In genomic region chr14:21268612-21269251, GRCh38 we compare ENCODE assay signal across 1 cellular context.
TF ChIP-seq lines count a peak whose summit lies in the region.

No MANE protein-coding gene starts in this region.

TF ChIP-seq in HepG2, 621 proteins besides CTCF, POLR2A, EP300 and RAD21 (continued from another document and continues in another):
- TF ChIP-seq, protein P1, sequence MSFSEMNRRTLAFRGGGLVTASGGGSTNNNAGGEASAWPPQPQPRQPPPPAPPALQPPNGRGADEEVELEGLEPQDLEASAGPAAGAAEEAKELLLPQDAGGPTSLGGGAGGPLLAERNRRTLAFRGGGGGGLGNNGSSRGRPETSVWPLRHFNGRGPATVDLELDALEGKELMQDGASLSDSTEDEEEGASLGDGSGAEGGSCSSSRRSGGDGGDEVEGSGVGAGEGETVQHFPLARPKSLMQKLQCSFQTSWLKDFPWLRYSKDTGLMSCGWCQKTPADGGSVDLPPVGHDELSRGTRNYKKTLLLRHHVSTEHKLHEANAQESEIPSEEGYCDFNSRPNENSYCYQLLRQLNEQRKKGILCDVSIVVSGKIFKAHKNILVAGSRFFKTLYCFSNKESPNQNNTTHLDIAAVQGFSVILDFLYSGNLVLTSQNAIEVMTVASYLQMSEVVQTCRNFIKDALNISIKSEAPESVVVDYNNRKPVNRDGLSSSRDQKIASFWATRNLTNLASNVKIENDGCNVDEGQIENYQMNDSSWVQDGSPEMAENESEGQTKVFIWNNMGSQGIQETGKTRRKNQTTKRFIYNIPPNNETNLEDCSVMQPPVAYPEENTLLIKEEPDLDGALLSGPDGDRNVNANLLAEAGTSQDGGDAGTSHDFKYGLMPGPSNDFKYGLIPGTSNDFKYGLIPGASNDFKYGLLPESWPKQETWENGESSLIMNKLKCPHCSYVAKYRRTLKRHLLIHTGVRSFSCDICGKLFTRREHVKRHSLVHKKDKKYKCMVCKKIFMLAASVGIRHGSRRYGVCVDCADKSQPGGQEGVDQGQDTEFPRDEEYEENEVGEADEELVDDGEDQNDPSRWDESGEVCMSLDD (CRISPR knock-in tag; IDR thresholded peaks at IDR 0.05; ENCODE audit: borderline replicate concordance) = no peak
- TF ChIP-seq CHD4 (IDR thresholded peaks at IDR 0.05; ENCODE audit: borderline replicate concordance, low read length) = no peak
- TF ChIP-seq, protein P2, sequence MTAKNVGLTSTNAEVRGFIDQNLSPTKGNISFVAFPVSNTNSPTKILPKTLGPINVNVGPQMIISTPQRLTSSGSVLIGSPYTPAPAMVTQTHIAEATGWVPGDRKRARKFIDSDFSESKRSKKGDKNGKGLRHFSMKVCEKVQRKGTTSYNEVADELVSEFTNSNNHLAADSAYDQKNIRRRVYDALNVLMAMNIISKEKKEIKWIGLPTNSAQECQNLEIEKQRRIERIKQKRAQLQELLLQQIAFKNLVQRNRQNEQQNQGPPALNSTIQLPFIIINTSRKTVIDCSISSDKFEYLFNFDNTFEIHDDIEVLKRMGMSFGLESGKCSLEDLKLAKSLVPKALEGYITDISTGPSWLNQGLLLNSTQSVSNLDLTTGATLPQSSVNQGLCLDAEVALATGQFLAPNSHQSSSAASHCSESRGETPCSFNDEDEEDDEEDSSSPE (CRISPR knock-in tag; IDR thresholded peaks at IDR 0.05) = no peak
- no peak for TF ChIP-seq IRF1 (CRISPR knock-in tag; IDR thresholded peaks at IDR 0.05; ENCODE audit: low read depth)
- peak; percentile 34 for TF ChIP-seq ZNF652 (CRISPR knock-in tag; IDR thresholded peaks at IDR 0.05; ENCODE audit: borderline replicate concordance, low read depth)
- TF ChIP-seq ZNF891 (CRISPR knock-in tag; IDR thresholded peaks at IDR 0.05) = no peak
- no peak for TF ChIP-seq FIP1L1 (IDR thresholded peaks at IDR 0.05; ENCODE audit: borderline replicate concordance, insufficient read depth, low read depth, low read length)
- peak in 1 of 2 experiments; percentile 67; a peak in 2 of 4 replicates for TF ChIP-seq REST (IDR thresholded peaks at IDR 0.05; ENCODE audit: borderline replicate concordance in 1 of 2, low read depth in 1 of 2, low read length in 2 of 2)
- TF ChIP-seq KDM5A (IDR thresholded peaks at IDR 0.05; ENCODE audit: borderline replicate concordance, low read length) = peak; percentile 75
- 0 out of 2 replicates have a peak, but pooled peaks have one; percentile 21 for TF ChIP-seq MAF1 (CRISPR knock-in tag; IDR thresholded peaks at IDR 0.05; ENCODE audit: borderline replicate concordance)
- TF ChIP-seq TCF7L2 (IDR thresholded peaks at IDR 0.05; ENCODE audit: low read depth, low read length) = no peak
- no peak for TF ChIP-seq ZNF720 (CRISPR knock-in tag; IDR thresholded peaks at IDR 0.05)
- no peak for TF ChIP-seq ZNF383 (CRISPR knock-in tag; IDR thresholded peaks at IDR 0.05; ENCODE audit: borderline replicate concordance)
- peak; percentile 11 for TF ChIP-seq HNRNPK (IDR thresholded peaks at IDR 0.05; ENCODE audit: low read depth, low read length, poor library complexity, severe bottlenecking)
- TF ChIP-seq MBD4 (IDR thresholded peaks at IDR 0.05; ENCODE audit: borderline replicate concordance, low read length) = no peak
- TF ChIP-seq MIER2 (CRISPR knock-in tag; IDR thresholded peaks at IDR 0.05) = no peak
- peak; percentile 6; the same call in 1 of the 2 replicates for TF ChIP-seq NCOA2 (CRISPR knock-in tag; IDR thresholded peaks at IDR 0.05)
- TF ChIP-seq TARDBP (CRISPR knock-in tag; IDR thresholded peaks at IDR 0.05) = no peak
- no peak for TF ChIP-seq MEF2D (CRISPR knock-in tag; IDR thresholded peaks at IDR 0.05)
- no peak for TF ChIP-seq KLF16 (CRISPR knock-in tag; IDR thresholded peaks at IDR 0.05)
- TF ChIP-seq SOX13 (IDR thresholded peaks at IDR 0.05) = no peak
- TF ChIP-seq SOX13 (CRISPR knock-in tag; conservative IDR thresholded peaks at IDR 0.05 in 1 of 2, IDR thresholded peaks at IDR 0.05 in 1 of 2) = 0 out of 4 replicates have a peak, but pooled peaks of 1 of the 2 experiments have one; percentile 22
- TF ChIP-seq ELF4 (CRISPR knock-in tag; IDR thresholded peaks at IDR 0.05; ENCODE audit: borderline replicate concordance) = no peak
- 0 out of 2 replicates have a peak, but pooled peaks have one; percentile 9 for TF ChIP-seq ZNF12 (CRISPR knock-in tag; IDR thresholded peaks at IDR 0.05)
- no peak for TF ChIP-seq HMGA1 (CRISPR knock-in tag; conservative IDR thresholded peaks at IDR 0.05)
- no peak for TF ChIP-seq SMAD1 (CRISPR knock-in tag; IDR thresholded peaks at IDR 0.05; ENCODE audit: borderline replicate concordance, low read depth)
- no peak for TF ChIP-seq ETV6 (CRISPR knock-in tag; conservative IDR thresholded peaks at IDR 0.05)
- peak; percentile 82 for TF ChIP-seq CHD2 (IDR thresholded peaks at IDR 0.05; ENCODE audit: low read depth, low read length)
- TF ChIP-seq ZMYM2 (CRISPR knock-in tag; IDR thresholded peaks at IDR 0.05) = 0 out of 2 replicates have a peak, but pooled peaks have one; percentile 24
- TF ChIP-seq ZNF337 (CRISPR knock-in tag; IDR thresholded peaks at IDR 0.05; ENCODE audit: borderline replicate concordance, low read depth) = peak; percentile 77; the same call in 1 of the 2 replicates
- TF ChIP-seq MZF1 (CRISPR knock-in tag; IDR thresholded peaks at IDR 0.05; ENCODE audit: borderline replicate concordance) = no peak
- TF ChIP-seq DZIP1 (CRISPR knock-in tag; IDR thresholded peaks at IDR 0.05) = no peak
- TF ChIP-seq HHEX (CRISPR knock-in tag; IDR thresholded peaks at IDR 0.05) = 0 out of 2 replicates have a peak, but pooled peaks have one; percentile 6
- TF ChIP-seq SMAD3 (CRISPR knock-in tag; IDR thresholded peaks at IDR 0.05) = no peak
- TF ChIP-seq ERF (CRISPR knock-in tag; IDR thresholded peaks at IDR 0.05) = no peak
- TF ChIP-seq, protein P3, sequence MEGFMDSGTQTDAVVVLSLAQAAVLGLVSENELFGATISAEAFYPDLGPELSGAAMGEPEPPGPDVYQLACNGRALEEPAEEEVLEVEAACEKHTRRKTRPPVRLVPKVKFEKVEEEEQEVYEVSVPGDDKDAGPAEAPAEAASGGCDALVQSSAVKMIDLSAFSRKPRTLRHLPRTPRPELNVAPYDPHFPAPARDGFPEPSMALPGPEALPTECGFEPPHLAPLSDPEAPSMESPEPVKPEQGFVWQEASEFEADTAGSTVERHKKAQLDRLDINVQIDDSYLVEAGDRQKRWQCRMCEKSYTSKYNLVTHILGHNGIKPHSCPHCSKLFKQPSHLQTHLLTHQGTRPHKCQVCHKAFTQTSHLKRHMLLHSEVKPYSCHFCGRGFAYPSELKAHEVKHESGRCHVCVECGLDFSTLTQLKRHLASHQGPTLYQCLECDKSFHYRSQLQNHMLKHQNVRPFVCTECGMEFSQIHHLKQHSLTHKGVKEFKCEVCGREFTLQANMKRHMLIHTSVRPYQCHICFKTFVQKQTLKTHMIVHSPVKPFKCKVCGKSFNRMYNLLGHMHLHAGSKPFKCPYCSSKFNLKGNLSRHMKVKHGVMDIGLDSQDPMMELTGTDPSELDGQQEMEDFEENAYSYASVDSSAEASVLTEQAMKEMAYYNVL (CRISPR knock-in tag; IDR thresholded peaks at IDR 0.05; ENCODE audit: borderline replicate concordance) = no peak
- TF ChIP-seq, protein P4, sequence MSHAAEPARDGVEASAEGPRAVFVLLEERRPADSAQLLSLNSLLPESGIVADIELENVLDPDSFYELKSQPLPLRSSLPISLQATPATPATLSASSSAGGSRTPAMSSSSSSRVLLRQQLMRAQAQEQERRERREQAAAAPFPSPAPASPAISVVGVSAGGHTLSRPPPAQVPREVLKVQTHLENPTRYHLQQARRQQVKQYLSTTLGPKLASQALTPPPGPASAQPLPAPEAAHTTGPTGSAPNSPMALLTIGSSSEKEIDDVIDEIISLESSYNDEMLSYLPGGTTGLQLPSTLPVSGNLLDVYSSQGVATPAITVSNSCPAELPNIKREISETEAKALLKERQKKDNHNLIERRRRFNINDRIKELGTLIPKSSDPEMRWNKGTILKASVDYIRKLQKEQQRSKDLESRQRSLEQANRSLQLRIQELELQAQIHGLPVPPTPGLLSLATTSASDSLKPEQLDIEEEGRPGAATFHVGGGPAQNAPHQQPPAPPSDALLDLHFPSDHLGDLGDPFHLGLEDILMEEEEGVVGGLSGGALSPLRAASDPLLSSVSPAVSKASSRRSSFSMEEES (CRISPR knock-in tag; IDR thresholded peaks at IDR 0.05) = no peak
- no peak for TF ChIP-seq ZNF326 (CRISPR knock-in tag; IDR thresholded peaks at IDR 0.05; ENCODE audit: borderline replicate concordance)
- TF ChIP-seq, protein P5, sequence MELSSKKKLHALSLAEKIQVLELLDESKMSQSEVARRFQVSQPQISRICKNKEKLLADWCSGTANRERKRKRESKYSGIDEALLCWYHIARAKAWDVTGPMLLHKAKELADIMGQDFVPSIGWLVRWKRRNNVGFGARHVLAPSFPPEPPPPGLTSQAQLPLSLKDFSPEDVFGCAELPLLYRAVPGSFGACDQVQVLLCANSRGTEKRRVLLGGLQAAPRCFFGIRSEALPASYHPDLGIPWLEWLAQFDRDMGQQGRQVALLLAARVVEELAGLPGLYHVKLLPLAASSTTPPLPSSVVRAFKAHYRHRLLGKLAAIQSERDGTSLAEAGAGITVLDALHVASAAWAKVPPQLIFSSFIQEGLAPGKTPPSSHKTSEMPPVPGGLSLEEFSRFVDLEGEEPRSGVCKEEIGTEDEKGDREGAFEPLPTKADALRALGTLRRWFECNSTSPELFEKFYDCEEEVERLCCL (CRISPR knock-in tag; IDR thresholded peaks at IDR 0.05; ENCODE audit: borderline replicate concordance) = no peak
- no peak for TF ChIP-seq ZFP1 (CRISPR knock-in tag; IDR thresholded peaks at IDR 0.05)
